Comparison of ENCODE assay signal across 18 cellular contexts in the genomic region with DNA sequence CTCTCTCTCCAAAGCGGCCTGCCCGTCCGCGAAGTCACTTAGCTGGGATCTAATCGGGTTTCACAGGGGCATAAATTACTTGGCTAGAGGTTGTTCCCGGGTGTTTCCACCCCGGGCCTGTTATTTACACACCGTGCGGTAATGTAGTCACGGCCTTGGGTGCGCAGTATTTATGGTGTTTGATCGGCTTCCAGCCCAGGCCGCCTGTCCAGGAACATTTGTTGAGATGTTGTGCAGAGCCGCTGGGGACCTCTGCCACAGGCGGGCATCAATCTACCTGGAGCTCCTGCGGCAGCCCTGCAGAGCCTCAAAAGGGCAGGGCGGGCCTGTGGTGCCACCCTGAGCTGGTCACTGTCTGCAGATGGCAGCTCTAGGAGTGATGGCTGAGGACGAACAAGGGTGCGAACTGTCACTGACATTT.
"Had no signal": no experiment of that assay in that cellular context is flagged by ENCODE, and none has a peak within 500 bp of the region (broad histone marks: within the 10 kb centered on the region; RNA-seq: fewer than 3 reads in every experiment).

No MANE protein-coding gene starts in this region.

- H3K27me3 ChIP-seq: brain microvascular endothelial cell, right lobe of liver, testis had no signal

- H3K27ac ChIP-seq: brain microvascular endothelial cell, epithelial cell of prostate, heart right ventricle, right lobe of liver, testis had no signal

- H3K4me1 ChIP-seq: right lobe of liver had no signal

- H3K36me3 ChIP-seq: brain microvascular endothelial cell, heart right ventricle, right lobe of liver had no signal

- H3K9me3 ChIP-seq: right lobe of liver, testis had no signal

- H3K4me3 ChIP-seq: heart right ventricle, right lobe of liver, testis had no signal

- DNase-seq: activated CD4-positive, alpha-beta T cell treated with anti-CD3 and anti-CD28 coated beads for 4 hours; activated CD8-positive, alpha-beta T cell treated with anti-CD3 and anti-CD28 coated beads for 36 hours; activated effector memory CD4-positive, alpha-beta T cell treated with anti-CD3 and anti-CD28 coated beads, Interleukin-2, amount 50 U/mL, for 16 hours; activated T-cell treated with anti-CD3 and anti-CD28 coated beads, Interleukin-2, amount 50 U/mL, for 4 hours; amygdala; brain microvascular endothelial cell; dermis blood vessel endothelial cell; effector memory CD8-positive, alpha-beta T cell; foreskin melanocyte; heart right ventricle; natural killer cell; nucleus accumbens; stimulated activated CD4-positive, alpha-beta T cell treated with anti-CD3 and anti-CD28 coated beads, Interleukin-1b, Interleukin-23, amount 100 ng/mL, for 48 hours; stimulated activated naive CD8-positive, alpha-beta T cell treated with anti-CD3 and anti-CD28 coated beads, Interleukin-15, amount 100 ng/mL, for 72 hours; T-helper 2 cell; testis had no signal
